27 cellular contexts compared by ENCODE assay signal in genomic region chr12:65596514-65597010, GRCh38.
DNase-seq lines count a peak whose midpoint lies in the region; ATAC-seq and TF ChIP-seq lines count a peak whose summit lies in the region.
"Had no signal": no experiment of that assay in that cellular context is flagged by ENCODE, and none has a peak within 500 bp of the region (broad histone marks: within the 10 kb centered on the region; RNA-seq: fewer than 3 reads in every experiment).

No MANE protein-coding gene starts in this region.

- H3K36me3 Mint-ChIP-seq in activated T-helper 17 cell treated with anti-CD3 and anti-CD28 coated beads, Interleukin-2, amount 50 U/mL, for 72 hours (ENCODE audit: low read depth): no peaks in the 10 kb centered on the region
- H3K36me3 Mint-ChIP-seq: IgD-negative memory B cell; naive thymus-derived CD8-positive, alpha-beta T cell had no signal

- H3K27ac Mint-ChIP-seq in activated T-helper 17 cell treated with anti-CD3 and anti-CD28 coated beads, Interleukin-2, amount 50 U/mL, for 72 hours: no peak overlapping the region
- H3K27ac Mint-ChIP-seq: activated naive CD4-positive, alpha-beta T cell treated with anti-CD3 and anti-CD28 coated beads for 36 hours; effector memory CD8-positive, alpha-beta T cell; IgD-negative memory B cell; naive thymus-derived CD8-positive, alpha-beta T cell; stimulated activated naive CD8-positive, alpha-beta T cell treated with anti-CD3 and anti-CD28 coated beads, Interleukin-15, Interleukin-2, amounts not matched to agents 100 ng/mL and 50 ng/mL, for 24 hours; T-helper 1 cell treated with Interleukin-12 subunit alpha and Interleukin-12 subunit beta and Interleukin-4 antibody, amounts not matched to agents 30 μg/mL and 1 μg/mL, for 36 hours had no signal

- H2BK5ac ChIP-seq in mesendoderm (ENCODE audit: low read length): no peak overlapping the region

- TF ChIP-seq EP300 in Ishikawa (IDR thresholded peaks at IDR 0.05; ENCODE audit: borderline replicate concordance): no peak

- no peak overlapping the region for H4K8ac ChIP-seq in mesendoderm (ENCODE audit: low read depth, low read length)

- no peak overlapping the region for H3K23ac ChIP-seq in mesendoderm (ENCODE audit: low read length)

- peaks cover 16% of the 10 kb centered on the region for H3K27me3 Mint-ChIP-seq in activated T-helper 17 cell treated with anti-CD3 and anti-CD28 coated beads, Interleukin-2, amount 50 U/mL, for 72 hours

- no peaks in the 10 kb centered on the region for H3K79me1 ChIP-seq in mesendoderm (ENCODE audit: low read length)

- peak overlapping the region; percentile 10 for H2BK15ac ChIP-seq in mesendoderm (replicated peaks; ENCODE audit: low read depth)

- H3K4me2 ChIP-seq in mesendoderm (ENCODE audit: low read length): no peak overlapping the region

- no peak overlapping the region for H3K9ac ChIP-seq in mesendoderm (ENCODE audit: low read length)

- DNase-seq in HCEC 1CT (peak; percentile 12), cardiac fibroblast (ENCODE audit: low read depth in 2 of 2) (peak; percentile 35 to 81), mesendoderm (no peak), AML-193 (lab: John Stamatoyannopoulos, UW) (no peak), NCI-H187 treated with DMSO at 0.1 percent for 48 hours (lab: John Stamatoyannopoulos, UW) (no peak)
- DNase-seq: activated CD4-positive, alpha-beta T cell treated with anti-CD3 and anti-CD28 coated beads for 48 hours; activated naive CD4-positive, alpha-beta T cell treated with anti-CD3 and anti-CD28 coated beads for 36 hours; activated T-cell treated with anti-CD3 and anti-CD28 coated beads, Interleukin-2, amount 50 U/mL, for 48 hours; DMS79 treated with DMSO at 0.1 percent for 48 hours; effector memory CD8-positive, alpha-beta T cell; glutamatergic neuron; left cardiac atrium; MV-4-11; naive thymus-derived CD8-positive, alpha-beta T cell; NCI-H1694 treated with DMSO at 0.1 percent for 48 hours; OCI-M1; pancreas; right cardiac atrium; stimulated activated CD4-positive, alpha-beta T cell treated with anti-CD3 and anti-CD28 coated beads, Interleukin-12 subunit alpha, Interleukin-12 subunit beta, amount 100 ng/mL, for 4 hours had no signal

- TF ChIP-seq RAD21 in Ishikawa (IDR thresholded peaks at IDR 0.05; ENCODE audit: low read depth): no peak

- no peak overlapping the region for H3K27ac ChIP-seq in mesendoderm (ENCODE audit: low read depth, low read length)
- H3K27ac ChIP-seq: HL-60, pancreas, tibial nerve had no signal

- H2AK5ac ChIP-seq in mesendoderm (ENCODE audit: low read length): peak overlapping the region; percentile 73

- H3K56ac ChIP-seq in mesendoderm (ENCODE audit: low read length): peak overlapping the region; percentile 26

- no peak overlapping the region for H3K4me3 Mint-ChIP-seq in activated T-helper 17 cell treated with anti-CD3 and anti-CD28 coated beads, Interleukin-2, amount 50 U/mL, for 72 hours
- H3K4me3 Mint-ChIP-seq: activated naive CD4-positive, alpha-beta T cell treated with anti-CD3 and anti-CD28 coated beads for 36 hours; effector memory CD8-positive, alpha-beta T cell; IgD-negative memory B cell; naive thymus-derived CD8-positive, alpha-beta T cell; stimulated activated naive CD8-positive, alpha-beta T cell treated with anti-CD3 and anti-CD28 coated beads, Interleukin-15, Interleukin-2, amounts not matched to agents 100 ng/mL and 50 ng/mL, for 24 hours; T-helper 1 cell treated with Interleukin-12 subunit alpha and Interleukin-12 subunit beta and Interleukin-4 antibody, amounts not matched to agents 30 μg/mL and 1 μg/mL, for 36 hours had no signal

- H3K79me2 ChIP-seq in mesendoderm (ENCODE audit: control insufficient read depth, insufficient read depth, low read length): no peaks in the 10 kb centered on the region

- no peak overlapping the region for H4K5ac ChIP-seq in mesendoderm (ENCODE audit: low read length)

- no peak overlapping the region for H3K18ac ChIP-seq in mesendoderm (ENCODE audit: low read length)

- no peaks in the 10 kb centered on the region for H3K4me1 Mint-ChIP-seq in activated T-helper 17 cell treated with anti-CD3 and anti-CD28 coated beads, Interleukin-2, amount 50 U/mL, for 72 hours
- H3K4me1 Mint-ChIP-seq: IgD-negative memory B cell had no signal

- ATAC-seq in activated T-helper 17 cell treated with anti-CD3 and anti-CD28 coated beads, Interleukin-2, amount 50 U/mL, for 72 hours (replicated peaks): no peak
- ATAC-seq in GM19351 (IDR thresholded peaks at IDR 0.05; ENCODE audit: unreplicated experiment): no peak
- ATAC-seq: effector memory CD8-positive, alpha-beta T cell; left cardiac atrium; naive thymus-derived CD8-positive, alpha-beta T cell; pancreas; right cardiac atrium had no signal

- TF ChIP-seq CTCF in cardiac fibroblast (IDR thresholded peaks at IDR 0.05; ENCODE audit: low read depth, low read length): no peak

- H3K4me3 ChIP-seq in cardiac fibroblast (replicated peaks in 1 of 2; ENCODE audit: low read depth in 2 of 2, low read length in 2 of 2) (no peak overlapping the region), mesendoderm (ENCODE audit: low read length) (no peak overlapping the region)
- H3K4me3 ChIP-seq: pancreas, tibial nerve had no signal

- H3K27me3 ChIP-seq in mesendoderm (ENCODE audit: insufficient read depth, low read length, poor library complexity): no peaks in the 10 kb centered on the region
- H3K27me3 ChIP-seq: pancreas, tibial nerve had no signal

- peaks cover 15% of the 10 kb centered on the region for H3K4me1 ChIP-seq in mesendoderm (ENCODE audit: control insufficient read depth, low read depth, low read length)
- H3K4me1 ChIP-seq: pancreas, tibial nerve had no signal

- no peak overlapping the region for H2BK120ac ChIP-seq in mesendoderm (ENCODE audit: low read depth, low read length)

- no peaks in the 10 kb centered on the region for H3K9me3 Mint-ChIP-seq in activated T-helper 17 cell treated with anti-CD3 and anti-CD28 coated beads, Interleukin-2, amount 50 U/mL, for 72 hours
- H3K9me3 Mint-ChIP-seq: activated naive CD4-positive, alpha-beta T cell treated with anti-CD3 and anti-CD28 coated beads for 36 hours; effector memory CD8-positive, alpha-beta T cell; naive thymus-derived CD8-positive, alpha-beta T cell; stimulated activated naive CD8-positive, alpha-beta T cell treated with anti-CD3 and anti-CD28 coated beads, Interleukin-15, Interleukin-2, amounts not matched to agents 100 ng/mL and 50 ng/mL, for 24 hours; T-helper 1 cell treated with Interleukin-12 subunit alpha and Interleukin-12 subunit beta and Interleukin-4 antibody, amounts not matched to agents 30 μg/mL and 1 μg/mL, for 36 hours had no signal

- no CpG with 5 or more reads among the region's 3 CpGs for WGBS in mesendoderm (ENCODE audit: extremely low coverage, insufficient coverage, low lambda C conversion rate)

- H3K4ac ChIP-seq in mesendoderm (ENCODE audit: low read depth, low read length): no peak overlapping the region

- no peaks in the 10 kb centered on the region for H3K36me3 ChIP-seq in mesendoderm (ENCODE audit: control insufficient read depth, insufficient read depth, low read length)
- H3K36me3 ChIP-seq: pancreas, tibial nerve had no signal

TF ChIP-seq in Ishikawa, 13 proteins besides CTCF, POLR2A, EP300 and RAD21 (continues in another document):
- TF ChIP-seq CEBPB (IDR thresholded peaks at IDR 0.05): peak; percentile 81
- no peak for TF ChIP-seq TAF1 (IDR thresholded peaks at IDR 0.05; ENCODE audit: low read depth)
- TF ChIP-seq TCF12 (IDR thresholded peaks at IDR 0.05; ENCODE audit: low read depth): no peak
- peak; percentile 10; the same call in 1 of the 2 replicates for TF ChIP-seq TEAD4 (IDR thresholded peaks at IDR 0.05)
- no peak for TF ChIP-seq ZBTB7A (IDR thresholded peaks at IDR 0.05; ENCODE audit: low read depth)
- TF ChIP-seq NFIC (IDR thresholded peaks at IDR 0.05): peak; percentile 9; the same call in 1 of the 2 replicates
- TF ChIP-seq FOXM1 (IDR thresholded peaks at IDR 0.05; ENCODE audit: borderline replicate concordance, low read depth): no peak
- no peak for TF ChIP-seq CREB1 (IDR thresholded peaks at IDR 0.05; ENCODE audit: low read depth)
- TF ChIP-seq MAX (IDR thresholded peaks at IDR 0.05): 0 out of 2 replicates have a peak, but pooled peaks have one; percentile 8
- peak; percentile 72 for TF ChIP-seq USF1 (IDR thresholded peaks at IDR 0.05)
- TF ChIP-seq, protein P1, sequence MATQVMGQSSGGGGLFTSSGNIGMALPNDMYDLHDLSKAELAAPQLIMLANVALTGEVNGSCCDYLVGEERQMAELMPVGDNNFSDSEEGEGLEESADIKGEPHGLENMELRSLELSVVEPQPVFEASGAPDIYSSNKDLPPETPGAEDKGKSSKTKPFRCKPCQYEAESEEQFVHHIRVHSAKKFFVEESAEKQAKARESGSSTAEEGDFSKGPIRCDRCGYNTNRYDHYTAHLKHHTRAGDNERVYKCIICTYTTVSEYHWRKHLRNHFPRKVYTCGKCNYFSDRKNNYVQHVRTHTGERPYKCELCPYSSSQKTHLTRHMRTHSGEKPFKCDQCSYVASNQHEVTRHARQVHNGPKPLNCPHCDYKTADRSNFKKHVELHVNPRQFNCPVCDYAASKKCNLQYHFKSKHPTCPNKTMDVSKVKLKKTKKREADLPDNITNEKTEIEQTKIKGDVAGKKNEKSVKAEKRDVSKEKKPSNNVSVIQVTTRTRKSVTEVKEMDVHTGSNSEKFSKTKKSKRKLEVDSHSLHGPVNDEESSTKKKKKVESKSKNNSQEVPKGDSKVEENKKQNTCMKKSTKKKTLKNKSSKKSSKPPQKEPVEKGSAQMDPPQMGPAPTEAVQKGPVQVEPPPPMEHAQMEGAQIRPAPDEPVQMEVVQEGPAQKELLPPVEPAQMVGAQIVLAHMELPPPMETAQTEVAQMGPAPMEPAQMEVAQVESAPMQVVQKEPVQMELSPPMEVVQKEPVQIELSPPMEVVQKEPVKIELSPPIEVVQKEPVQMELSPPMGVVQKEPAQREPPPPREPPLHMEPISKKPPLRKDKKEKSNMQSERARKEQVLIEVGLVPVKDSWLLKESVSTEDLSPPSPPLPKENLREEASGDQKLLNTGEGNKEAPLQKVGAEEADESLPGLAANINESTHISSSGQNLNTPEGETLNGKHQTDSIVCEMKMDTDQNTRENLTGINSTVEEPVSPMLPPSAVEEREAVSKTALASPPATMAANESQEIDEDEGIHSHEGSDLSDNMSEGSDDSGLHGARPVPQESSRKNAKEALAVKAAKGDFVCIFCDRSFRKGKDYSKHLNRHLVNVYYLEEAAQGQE (IDR thresholded peaks at IDR 0.05; ENCODE audit: low read depth): no peak
- no peak for TF ChIP-seq EGR1 (IDR thresholded peaks at IDR 0.05)

Comparison
In these comparisons a context has a peak if more than half of its experiments do, and no peak if none do; other contexts are left out.
1. DNase-seq: peak in HCEC 1CT (single experiment) and cardiac fibroblast (2 of 2); none in mesendoderm (single experiment), AML-193 (0 of 2) and NCI-H187 treated with DMSO at 0.1 percent for 48 hours (single experiment).